ENCODE assay signal across 27 cellular contexts in genomic region chr16:78489631-78490030, GRCh38.
"Had no signal": no experiment of that assay in that cellular context is flagged by ENCODE, and none has a peak within 500 bp of the region (broad histone marks: within the 10 kb centered on the region; RNA-seq: fewer than 3 reads in every experiment).

No MANE protein-coding gene starts in this region.

- H3K9me3 Mint-ChIP-seq: activated CD4-positive, alpha-beta memory T cell treated with anti-CD3 and anti-CD28 coated beads for 36 hours; activated CD4-positive, alpha-beta T cell treated with anti-CD3 and anti-CD28 coated beads, Interleukin-2, amount 10 ng/mL, durations not matched to agents 24 days and 14 days; activated naive CD4-positive, alpha-beta T cell treated with anti-CD3 and anti-CD28 coated beads, Interleukin-2, amount 10 ng/mL, durations not matched to agents 7 days and 5 days; activated naive CD4-positive, alpha-beta T cell treated with anti-CD3 and anti-CD28 coated beads, Interleukin-2, amount 50 U/mL, for 72 hours had no signal

- DNase-seq: activated CD4-positive, alpha-beta memory T cell treated with anti-CD3 and anti-CD28 coated beads for 36 hours; activated CD4-positive, alpha-beta T cell treated with anti-CD3 and anti-CD28 coated beads for 36 hours; activated CD4-positive, alpha-beta T cell treated with anti-CD3 and anti-CD28 coated beads, Interleukin-2, amount 10 ng/mL, durations not matched to agents 24 days and 14 days; activated CD4-positive, CD25-positive, alpha-beta regulatory T cell; activated CD4-positive, CD25-positive, alpha-beta regulatory T cell treated with anti-CD3 and anti-CD28 coated beads, Interleukin-2, amount 50 U/mL, for 72 hours; activated CD8-positive, alpha-beta memory T cell treated with anti-CD3 and anti-CD28 coated beads, Interleukin-2, amount 10 ng/mL, durations not matched to agents 7 days and 5 days; activated CD8-positive, alpha-beta memory T cell treated with anti-CD3 and anti-CD28 coated beads, Interleukin-2, amount 50 U/mL, for 4 hours; activated CD8-positive, alpha-beta T cell treated with anti-CD3 and anti-CD28 coated beads, Interleukin-2, amount 10 ng/mL, durations not matched to agents 7 days and 5 days; activated gamma-delta T cell; activated naive CD4-positive, alpha-beta T cell; activated naive CD4-positive, alpha-beta T cell treated with anti-CD3 and anti-CD28 coated beads, Interleukin-2, amount 10 ng/mL, durations not matched to agents 7 days and 5 days; activated naive CD8-positive, alpha-beta T cell treated with anti-CD3 and anti-CD28 coated beads, Interleukin-2, amount 10 ng/mL, durations not matched to agents 7 days and 5 days; activated T-cell treated with anti-CD3 and anti-CD28 coated beads, Interleukin-2, amount 50 U/mL, for 1 hour; activated T-cell treated with anti-CD3 and anti-CD28 coated beads, Interleukin-2, amount 50 U/mL, for 48 hours; central memory CD4-positive, alpha-beta T cell; cerebellar nuclear complex; colonic mucosa; effector memory CD4-positive, alpha-beta T cell; endodermal cell; foreskin fibroblast; T-helper 2 cell had no signal

- H3K27ac ChIP-seq: ascending aorta, breast epithelium, cardiac muscle cell, colonic mucosa had no signal

- H3K27ac Mint-ChIP-seq: activated CD4-positive, alpha-beta memory T cell treated with anti-CD3 and anti-CD28 coated beads for 36 hours; activated CD4-positive, alpha-beta T cell treated with anti-CD3 and anti-CD28 coated beads for 36 hours; activated CD4-positive, alpha-beta T cell treated with anti-CD3 and anti-CD28 coated beads, Interleukin-2, amount 10 ng/mL, durations not matched to agents 24 days and 14 days; activated CD8-positive, alpha-beta memory T cell treated with anti-CD3 and anti-CD28 coated beads, Interleukin-2, amount 10 ng/mL, durations not matched to agents 7 days and 5 days; activated CD8-positive, alpha-beta T cell treated with anti-CD3 and anti-CD28 coated beads, Interleukin-2, amount 10 ng/mL, durations not matched to agents 7 days and 5 days; activated naive CD4-positive, alpha-beta T cell treated with anti-CD3 and anti-CD28 coated beads, Interleukin-2, amount 10 ng/mL, durations not matched to agents 7 days and 5 days; activated naive CD4-positive, alpha-beta T cell treated with anti-CD3 and anti-CD28 coated beads, Interleukin-2, amount 50 U/mL, for 72 hours; activated naive CD8-positive, alpha-beta T cell treated with anti-CD3 and anti-CD28 coated beads, Interleukin-2, amount 10 ng/mL, durations not matched to agents 7 days and 5 days; brain; endodermal cell had no signal

- H3K4me1 ChIP-seq: breast epithelium, colonic mucosa had no signal

- H3K27me3 Mint-ChIP-seq: activated CD4-positive, alpha-beta memory T cell treated with anti-CD3 and anti-CD28 coated beads for 36 hours; activated CD4-positive, alpha-beta T cell treated with anti-CD3 and anti-CD28 coated beads for 36 hours; activated CD4-positive, alpha-beta T cell treated with anti-CD3 and anti-CD28 coated beads, Interleukin-2, amount 10 ng/mL, durations not matched to agents 24 days and 14 days; activated CD8-positive, alpha-beta memory T cell treated with anti-CD3 and anti-CD28 coated beads, Interleukin-2, amount 10 ng/mL, durations not matched to agents 7 days and 5 days; activated naive CD4-positive, alpha-beta T cell treated with anti-CD3 and anti-CD28 coated beads, Interleukin-2, amount 10 ng/mL, durations not matched to agents 7 days and 5 days; activated naive CD8-positive, alpha-beta T cell treated with anti-CD3 and anti-CD28 coated beads, Interleukin-2, amount 10 ng/mL, durations not matched to agents 7 days and 5 days had no signal

- H3K36me3 ChIP-seq: ascending aorta, breast epithelium, cardiac muscle cell, colonic mucosa had no signal

- H3K9me3 ChIP-seq: ascending aorta, breast epithelium, colonic mucosa had no signal

- H3K36me3 Mint-ChIP-seq: activated CD4-positive, alpha-beta memory T cell treated with anti-CD3 and anti-CD28 coated beads for 36 hours; activated CD8-positive, alpha-beta memory T cell treated with anti-CD3 and anti-CD28 coated beads, Interleukin-2, amount 10 ng/mL, durations not matched to agents 7 days and 5 days; activated naive CD4-positive, alpha-beta T cell treated with anti-CD3 and anti-CD28 coated beads, Interleukin-2, amount 10 ng/mL, durations not matched to agents 7 days and 5 days; activated naive CD4-positive, alpha-beta T cell treated with anti-CD3 and anti-CD28 coated beads, Interleukin-2, amount 50 U/mL, for 72 hours; activated naive CD8-positive, alpha-beta T cell treated with anti-CD3 and anti-CD28 coated beads, Interleukin-2, amount 10 ng/mL, durations not matched to agents 7 days and 5 days; brain had no signal

- H3K4me3 ChIP-seq: ascending aorta, breast epithelium, cardiac muscle cell, colonic mucosa had no signal

- H3K27me3 ChIP-seq: ascending aorta, breast epithelium, cardiac muscle cell, colonic mucosa had no signal

- ATAC-seq: activated CD4-positive, alpha-beta T cell treated with anti-CD3 and anti-CD28 coated beads for 36 hours; activated CD8-positive, alpha-beta memory T cell treated with anti-CD3 and anti-CD28 coated beads, Interleukin-2, amount 10 ng/mL, durations not matched to agents 7 days and 5 days; activated CD8-positive, alpha-beta T cell treated with anti-CD3 and anti-CD28 coated beads, Interleukin-2, amount 10 ng/mL, durations not matched to agents 7 days and 5 days; activated naive CD4-positive, alpha-beta T cell treated with anti-CD3 and anti-CD28 coated beads, Interleukin-2, amount 50 U/mL, for 72 hours; esophagus mucosa had no signal

- H3K4me3 Mint-ChIP-seq: activated CD4-positive, alpha-beta memory T cell treated with anti-CD3 and anti-CD28 coated beads for 36 hours; activated CD4-positive, alpha-beta T cell treated with anti-CD3 and anti-CD28 coated beads for 36 hours; activated CD4-positive, alpha-beta T cell treated with anti-CD3 and anti-CD28 coated beads, Interleukin-2, amount 10 ng/mL, durations not matched to agents 24 days and 14 days; activated CD8-positive, alpha-beta memory T cell treated with anti-CD3 and anti-CD28 coated beads, Interleukin-2, amount 10 ng/mL, durations not matched to agents 7 days and 5 days; activated CD8-positive, alpha-beta T cell treated with anti-CD3 and anti-CD28 coated beads, Interleukin-2, amount 10 ng/mL, durations not matched to agents 7 days and 5 days; activated naive CD4-positive, alpha-beta T cell treated with anti-CD3 and anti-CD28 coated beads, Interleukin-2, amount 10 ng/mL, durations not matched to agents 7 days and 5 days; activated naive CD8-positive, alpha-beta T cell treated with anti-CD3 and anti-CD28 coated beads, Interleukin-2, amount 10 ng/mL, durations not matched to agents 7 days and 5 days; brain; endodermal cell had no signal

- H3K4me1 Mint-ChIP-seq: activated CD4-positive, alpha-beta T cell treated with anti-CD3 and anti-CD28 coated beads for 36 hours; activated CD4-positive, alpha-beta T cell treated with anti-CD3 and anti-CD28 coated beads, Interleukin-2, amount 10 ng/mL, durations not matched to agents 24 days and 14 days; activated CD8-positive, alpha-beta memory T cell treated with anti-CD3 and anti-CD28 coated beads, Interleukin-2, amount 10 ng/mL, durations not matched to agents 7 days and 5 days; activated naive CD4-positive, alpha-beta T cell treated with anti-CD3 and anti-CD28 coated beads, Interleukin-2, amount 10 ng/mL, durations not matched to agents 7 days and 5 days; activated naive CD8-positive, alpha-beta T cell treated with anti-CD3 and anti-CD28 coated beads, Interleukin-2, amount 10 ng/mL, durations not matched to agents 7 days and 5 days had no signal
